In genomic region chrX:54481751-54482150, GRCh38 we compare ENCODE assay signal across 18 cellular contexts. TPM values are rescaled to one million over a fixed set of nuclear protein-coding genes. Genes with fewer than 3 reads are reported as not detected.
DNase-seq lines count a peak whose midpoint lies in the region; ATAC-seq and TF ChIP-seq lines count a peak whose summit lies in the region.
"Had no signal": no experiment of that assay in that cellular context is flagged by ENCODE, and none has a peak within 500 bp of the region (broad histone marks: within the 10 kb centered on the region; RNA-seq: fewer than 3 reads in every experiment).

No MANE protein-coding gene starts in this region.

- H3K27me3 Mint-ChIP-seq in GM23338 (ENCODE audit: insufficient read depth, low read depth, poor library complexity) (peaks cover 10% of the 10 kb centered on the region), glutamatergic neuron (ENCODE audit: unreplicated experiment) (peaks cover 3% of the 10 kb centered on the region), immature natural killer cell (ENCODE audit: low read depth in 3 of 3) (peaks cover 0 to 9% (median 2%) of the 10 kb centered on the region in 3 donors)
- H3K27me3 Mint-ChIP-seq: activated CD4-positive, alpha-beta T cell treated with anti-CD3 and anti-CD28 coated beads, Interleukin-2, amount 10 ng/mL, durations not matched to agents 7 days and 5 days; CD4-positive, alpha-beta T cell; stimulated activated memory B cell treated with anti-CD40 and anti-IgM and Interleukin-4, amounts not matched to agents 10 μg/mL and 1 μg/mL and 100 μg/mL, for 72 hours had no signal

- H3K4me3 Mint-ChIP-seq in GM23338 (peak overlapping the region; percentile 30), glutamatergic neuron (ENCODE audit: unreplicated experiment) (peak overlapping the region; percentile 81), immature natural killer cell (no peak overlapping the region)
- H3K4me3 Mint-ChIP-seq in stimulated activated effector memory CD8-positive, alpha-beta T cell treated with anti-CD3 and anti-CD28 coated beads, Interleukin-12 subunit alpha, Interleukin-12 subunit beta, amount 100 ng/mL, for 72 hours = no peak overlapping the region
- H3K4me3 Mint-ChIP-seq: activated CD4-positive, alpha-beta T cell treated with anti-CD3 and anti-CD28 coated beads, Interleukin-2, amount 10 ng/mL, durations not matched to agents 7 days and 5 days; activated T-cell treated with anti-CD3 and anti-CD28 coated beads, Interleukin-2, amount 50 U/mL, for 72 hours; CD4-positive, alpha-beta T cell; stimulated activated memory B cell treated with anti-CD40 and anti-IgM and Interleukin-4, amounts not matched to agents 10 μg/mL and 1 μg/mL and 100 μg/mL, for 72 hours had no signal

- peak; percentile 47 for ATAC-seq in GM23338
- ATAC-seq in stimulated activated effector memory CD8-positive, alpha-beta T cell treated with anti-CD3 and anti-CD28 coated beads, Interleukin-12 subunit alpha, Interleukin-12 subunit beta, amount 100 ng/mL, for 72 hours = no peak
- ATAC-seq: activated T-cell treated with anti-CD3 and anti-CD28 coated beads, Interleukin-2, amount 50 U/mL, for 72 hours; stimulated activated memory B cell treated with anti-CD40 and anti-IgM and Interleukin-4, amounts not matched to agents 10 μg/mL and 1 μg/mL and 100 μg/mL, for 72 hours had no signal

- TF ChIP-seq CTCF in GM23338 (conservative IDR thresholded peaks at IDR 0.05; ENCODE audit: low read depth in 2 of 2) = peak in 1 of 2 experiments; percentile 43; a peak in 3 of 4 replicates
- no peak for TF ChIP-seq CTCF in glutamatergic neuron (IDR thresholded peaks at IDR 0.05; ENCODE audit: partially characterized antibody, unreplicated experiment)
- peak; percentile 21 for TF ChIP-seq CTCF in retinal pigment epithelial cell (conservative IDR thresholded peaks at IDR 0.05; ENCODE audit: low read depth, low read length)

- peaks cover 38% of the 10 kb centered on the region for H3K79me2 ChIP-seq in GM23338 (replicated peaks; ENCODE audit: insufficient read depth)

- no peaks in the 10 kb centered on the region for H4K20me1 ChIP-seq in GM23338 (replicated peaks; ENCODE audit: insufficient read depth)

- peak overlapping the region; percentile 46 for H3K9ac ChIP-seq in adipocyte (ENCODE audit: low read length)

- H3F3A ChIP-seq in GM23338 (replicated peaks; ENCODE audit: low read depth) = no peaks in the 10 kb centered on the region

- H3K4me1 ChIP-seq in GM23338 (ENCODE audit: insufficient read depth) = peaks cover 43% of the 10 kb centered on the region
- H3K4me1 ChIP-seq in adipocyte (ENCODE audit: control insufficient read depth, insufficient read depth, low read length) = peaks cover 33% of the 10 kb centered on the region

- DNase-seq in GM23338 (ENCODE audit: low spot score) (peak; percentile 60), adipocyte (ENCODE audit: low read depth) (no peak), glutamatergic neuron (no peak), retinal pigment epithelial cell (ENCODE audit: low read depth) (no peak), immature natural killer cell (no peak), putamen (ENCODE audit: low spot score) (no peak)
- no peak for DNase-seq in activated naive CD4-positive, alpha-beta T cell treated with anti-CD3 and anti-CD28 coated beads, Interleukin-2, amount 50 U/mL, for 16 hours
- no peak for DNase-seq in stimulated activated effector memory CD8-positive, alpha-beta T cell treated with anti-CD3 and anti-CD28 coated beads, Interleukin-12 subunit alpha, Interleukin-12 subunit beta, amount 100 ng/mL, for 72 hours (ENCODE audit: low spot score in 2 of 2)
- DNase-seq: activated CD4-positive, alpha-beta T cell treated with anti-CD3 and anti-CD28 coated beads, Interleukin-2, amount 10 ng/mL, durations not matched to agents 7 days and 5 days; activated T-cell treated with anti-CD3 and anti-CD28 coated beads, Interleukin-2, amount 50 U/mL, for 72 hours; CD4-positive, alpha-beta T cell; Karpas-422; naive B cell; NCI-H187; NCI-H524 treated with DMSO at 0.1 percent for 48 hours; stimulated activated CD4-positive, alpha-beta T cell treated with anti-CD3 and anti-CD28 coated beads, Interleukin-4, amount 100 ng/mL, for 4 hours had no signal

- H3K27ac Mint-ChIP-seq in GM23338 (peak overlapping the region; percentile 92), glutamatergic neuron (ENCODE audit: unreplicated experiment) (peak overlapping the region; percentile 94), immature natural killer cell (no peak overlapping the region)
- H3K27ac Mint-ChIP-seq in stimulated activated effector memory CD8-positive, alpha-beta T cell treated with anti-CD3 and anti-CD28 coated beads, Interleukin-12 subunit alpha, Interleukin-12 subunit beta, amount 100 ng/mL, for 72 hours = no peak overlapping the region
- H3K27ac Mint-ChIP-seq: activated CD4-positive, alpha-beta T cell treated with anti-CD3 and anti-CD28 coated beads, Interleukin-2, amount 10 ng/mL, durations not matched to agents 7 days and 5 days; activated T-cell treated with anti-CD3 and anti-CD28 coated beads, Interleukin-2, amount 50 U/mL, for 72 hours; CD4-positive, alpha-beta T cell; stimulated activated memory B cell treated with anti-CD40 and anti-IgM and Interleukin-4, amounts not matched to agents 10 μg/mL and 1 μg/mL and 100 μg/mL, for 72 hours had no signal

- no peaks in the 10 kb centered on the region for H3K36me3 ChIP-seq in GM23338 (ENCODE audit: insufficient read depth)
- no peaks in the 10 kb centered on the region for H3K36me3 ChIP-seq in adipocyte (ENCODE audit: control insufficient read depth, insufficient read depth, low read length, severe bottlenecking)

- H3K4me1 Mint-ChIP-seq in GM23338 (peaks cover 59% of the 10 kb centered on the region), glutamatergic neuron (ENCODE audit: low read depth, unreplicated experiment) (peaks cover 16% of the 10 kb centered on the region), immature natural killer cell (no peaks in the 10 kb centered on the region)
- no peaks in the 10 kb centered on the region for H3K4me1 Mint-ChIP-seq in stimulated activated effector memory CD8-positive, alpha-beta T cell treated with anti-CD3 and anti-CD28 coated beads, Interleukin-12 subunit alpha, Interleukin-12 subunit beta, amount 100 ng/mL, for 72 hours
- H3K4me1 Mint-ChIP-seq: activated CD4-positive, alpha-beta T cell treated with anti-CD3 and anti-CD28 coated beads, Interleukin-2, amount 10 ng/mL, durations not matched to agents 7 days and 5 days had no signal

- H3K9me2 ChIP-seq in GM23338 (ENCODE audit: insufficient read depth) = no peaks in the 10 kb centered on the region

- no peak overlapping the region for H3K4me3 ChIP-seq in GM23338
- H3K4me3 ChIP-seq in adipocyte (ENCODE audit: low read length) = peak overlapping the region; percentile 27
- H3K4me3 ChIP-seq in retinal pigment epithelial cell (ENCODE audit: low read length) = no peak overlapping the region

- H2AFZ ChIP-seq in GM23338 = no peak overlapping the region

- H3K27ac ChIP-seq in GM23338 (ENCODE audit: low read depth) = no peak overlapping the region

- H3K27me3 ChIP-seq in GM23338 (ENCODE audit: insufficient read depth) = no peaks in the 10 kb centered on the region
- peaks cover 13% of the 10 kb centered on the region for H3K27me3 ChIP-seq in adipocyte (replicated peaks; ENCODE audit: control insufficient read depth, insufficient read depth, low read length)

- no peaks in the 10 kb centered on the region for H3K36me3 Mint-ChIP-seq in GM23338 (ENCODE audit: low read depth)
- H3K36me3 Mint-ChIP-seq in glutamatergic neuron (ENCODE audit: unreplicated experiment) = no peaks in the 10 kb centered on the region
- no peaks in the 10 kb centered on the region for H3K36me3 Mint-ChIP-seq in immature natural killer cell
- no peaks in the 10 kb centered on the region for H3K36me3 Mint-ChIP-seq in stimulated activated effector memory CD8-positive, alpha-beta T cell treated with anti-CD3 and anti-CD28 coated beads, Interleukin-12 subunit alpha, Interleukin-12 subunit beta, amount 100 ng/mL, for 72 hours
- H3K36me3 Mint-ChIP-seq: naive B cell; stimulated activated memory B cell treated with anti-CD40 and anti-IgM and Interleukin-4, amounts not matched to agents 10 μg/mL and 1 μg/mL and 100 μg/mL, for 72 hours had no signal

- peak overlapping the region; percentile 69; the same call in 1 of the 2 replicates for H3K4me2 ChIP-seq in GM23338

- H3K9me3 ChIP-seq in adipocyte (ENCODE audit: control insufficient read depth, low read length) = no peaks in the 10 kb centered on the region

- H3K9me3 Mint-ChIP-seq in GM23338 = no peaks in the 10 kb centered on the region
- peaks cover 2% of the 10 kb centered on the region for H3K9me3 Mint-ChIP-seq in glutamatergic neuron (ENCODE audit: unreplicated experiment)
- H3K9me3 Mint-ChIP-seq in immature natural killer cell = no peaks in the 10 kb centered on the region
- H3K9me3 Mint-ChIP-seq in stimulated activated effector memory CD8-positive, alpha-beta T cell treated with anti-CD3 and anti-CD28 coated beads, Interleukin-12 subunit alpha, Interleukin-12 subunit beta, amount 100 ng/mL, for 72 hours = no peaks in the 10 kb centered on the region
- H3K9me3 Mint-ChIP-seq: activated CD4-positive, alpha-beta T cell treated with anti-CD3 and anti-CD28 coated beads, Interleukin-2, amount 10 ng/mL, durations not matched to agents 7 days and 5 days; activated T-cell treated with anti-CD3 and anti-CD28 coated beads, Interleukin-2, amount 50 U/mL, for 72 hours; CD4-positive, alpha-beta T cell; stimulated activated memory B cell treated with anti-CD40 and anti-IgM and Interleukin-4, amounts not matched to agents 10 μg/mL and 1 μg/mL and 100 μg/mL, for 72 hours had no signal

TF ChIP-seq in GM23338, 12 proteins besides CTCF, POLR2A, EP300 and RAD21 (continues in another document):
- TF ChIP-seq NANOG (IDR thresholded peaks at IDR 0.05; ENCODE audit: borderline replicate concordance) (no peak), EZH2phosphoT487 (IDR thresholded peaks at IDR 0.05; ENCODE audit: unreplicated experiment) (no peak)

RNA-seq across cellular contexts. Expression of gene FGD1, which starts 14.3 kb away (rescaled TPM):
- 23.8 and 24.9 TPM in 2 replicates for total RNA-seq in GM23338 (2014; rRNA removed; shearing (Covaris generic))
- polyA plus RNA-seq in GM23338 (2016; fragmentation: Nextera tagmentation; extraction: Ambion mirVana) = 11.8 and 12.7 TPM in 2 replicates
- 18.8 TPM for total RNA-seq in glutamatergic neuron (ENCODE audit: unreplicated experiment)
- polyA plus RNA-seq in immature natural killer cell = under 1 TPM; 0.21 to 0.71 (median 0.36) TPM
- total RNA-seq: T-helper 2 cell treated with Interferon-gamma antibody and Interleukin-4, amounts not matched to agents 100 ng/mL and 5 ng/mL, for 36 hours had no signal

RNA-seq across cellular contexts. Expression of gene TSR2, which starts 41.5 kb away (rescaled TPM):
- 20.6 and 26.0 TPM in 2 replicates for total RNA-seq in GM23338 (2014; rRNA removed; shearing (Covaris generic))
- 52.2 and 60.1 TPM in 2 replicates for polyA plus RNA-seq in GM23338 (2016; fragmentation: Nextera tagmentation; extraction: Ambion mirVana)
- total RNA-seq in glutamatergic neuron (ENCODE audit: unreplicated experiment) = 32.0 TPM
- polyA plus RNA-seq in immature natural killer cell = 10 to 100 TPM; 51.7 to 71.5 (median 64.2) TPM

RNA-seq across cellular contexts. Expression of gene GNL3L, which starts 48.3 kb away (rescaled TPM):
- total RNA-seq in GM23338 (2014; rRNA removed; shearing (Covaris generic)) = 67.3 and 79.9 TPM in 2 replicates
- polyA plus RNA-seq in GM23338 (2016; fragmentation: Nextera tagmentation; extraction: Ambion mirVana) = 16.9 and 18.1 TPM in 2 replicates
- 29.2 TPM for total RNA-seq in glutamatergic neuron (ENCODE audit: unreplicated experiment)
- 10 to 100 TPM; 14.6 to 57.7 (median 30.0) TPM for polyA plus RNA-seq in immature natural killer cell

Comparison
In these comparisons a context has a peak if more than half of its experiments do, and no peak if none do; other contexts are left out.
1. H3K27ac Mint-ChIP-seq: peak in GM23338 (single experiment) and glutamatergic neuron (single experiment); none in immature natural killer cell (0 of 6) and stimulated activated effector memory CD8-positive, alpha-beta T cell treated with anti-CD3 and anti-CD28 coated beads, Interleukin-12 subunit alpha, Interleukin-12 subunit beta, amount 100 ng/mL, for 72 hours (single experiment).
2. H3K4me3 Mint-ChIP-seq: peak in GM23338 (single experiment) and glutamatergic neuron (single experiment); none in immature natural killer cell (0 of 5) and stimulated activated effector memory CD8-positive, alpha-beta T cell treated with anti-CD3 and anti-CD28 coated beads, Interleukin-12 subunit alpha, Interleukin-12 subunit beta, amount 100 ng/mL, for 72 hours (single experiment).